Comparison of ENCODE assay signal across 1 cellular context in genomic region chr4:141654098-141654497, GRCh38.
TF ChIP-seq lines count a peak whose summit lies in the region.

No MANE protein-coding gene starts in this region.

TF ChIP-seq in IMR-90, 13 proteins besides CTCF, POLR2A, EP300 and RAD21 (continued from another document):
- TF ChIP-seq, protein P1, sequence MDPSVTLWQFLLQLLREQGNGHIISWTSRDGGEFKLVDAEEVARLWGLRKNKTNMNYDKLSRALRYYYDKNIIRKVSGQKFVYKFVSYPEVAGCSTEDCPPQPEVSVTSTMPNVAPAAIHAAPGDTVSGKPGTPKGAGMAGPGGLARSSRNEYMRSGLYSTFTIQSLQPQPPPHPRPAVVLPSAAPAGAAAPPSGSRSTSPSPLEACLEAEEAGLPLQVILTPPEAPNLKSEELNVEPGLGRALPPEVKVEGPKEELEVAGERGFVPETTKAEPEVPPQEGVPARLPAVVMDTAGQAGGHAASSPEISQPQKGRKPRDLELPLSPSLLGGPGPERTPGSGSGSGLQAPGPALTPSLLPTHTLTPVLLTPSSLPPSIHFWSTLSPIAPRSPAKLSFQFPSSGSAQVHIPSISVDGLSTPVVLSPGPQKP (IDR thresholded peaks at IDR 0.05; ENCODE audit: borderline replicate concordance, low read depth, low read length): no peak
- TF ChIP-seq MXI1 (IDR thresholded peaks at IDR 0.05; ENCODE audit: borderline replicate concordance, low read depth, low read length): no peak
- no peak for TF ChIP-seq MAZ (IDR thresholded peaks at IDR 0.05; ENCODE audit: borderline replicate concordance, low read depth, low read length)
